Comparison of ENCODE assay signal across 20 cellular contexts in genomic region chr15:41489641-41490040, GRCh38. TPM values are rescaled to one million over a fixed set of nuclear protein-coding genes. Genes with fewer than 3 reads are reported as not detected.
"Had no signal": no experiment of that assay in that cellular context is flagged by ENCODE, and none has a peak within 500 bp of the region (broad histone marks: within the 10 kb centered on the region; RNA-seq: fewer than 3 reads in every experiment).

No MANE protein-coding gene starts in this region.

- H3K27ac Mint-ChIP-seq: activated B cell treated with CpG ODN at 0.5 μM for 24 hours had no signal

- H3K9me3 Mint-ChIP-seq: activated B cell treated with CpG ODN at 0.5 μM for 24 hours; activated naive CD4-positive, alpha-beta T cell treated with anti-CD3 and anti-CD28 coated beads, Interleukin-2, amount 50 U/mL, for 24 hours; activated naive CD8-positive, alpha-beta T cell treated with anti-CD3 and anti-CD28 coated beads, Interleukin-2, amount 50 U/mL, for 24 hours; T-cell had no signal

- DNase-seq: activated B cell treated with CpG ODN at 0.5 μM for 24 hours; activated CD4-positive, alpha-beta T cell treated with anti-CD3 and anti-CD28 coated beads for 1 hour; activated CD4-positive, alpha-beta T cell treated with anti-CD3 and anti-CD28 coated beads, Interleukin-2, amount 50 U/mL, for 1 hour; activated naive CD8-positive, alpha-beta T cell treated with anti-CD3 and anti-CD28 coated beads, Interleukin-2, amount 50 U/mL, for 24 hours; body of pancreas; central memory CD4-positive, alpha-beta T cell; Karpas-422; MM.1S; NCI-H1105; NCI-H1436; NCI-H1694 treated with DMSO at 0.1 percent for 48 hours; NCI-H510A treated with DMSO at 0.1 percent for 48 hours; Peyer's patch; T-cell; T1000 had no signal

- H3K27ac ChIP-seq: ascending aorta, body of pancreas, Peyer's patch had no signal

- H3K27me3 ChIP-seq: body of pancreas, Peyer's patch had no signal

- H3K27me3 Mint-ChIP-seq: activated naive CD4-positive, alpha-beta T cell treated with anti-CD3 and anti-CD28 coated beads, Interleukin-2, amount 50 U/mL, for 24 hours had no signal

- H3K9me3 ChIP-seq: ascending aorta, body of pancreas, Peyer's patch had no signal

- H3K36me3 Mint-ChIP-seq: activated naive CD4-positive, alpha-beta T cell treated with anti-CD3 and anti-CD28 coated beads, Interleukin-2, amount 50 U/mL, for 24 hours; T-cell had no signal

- ATAC-seq: body of pancreas had no signal

- H3K36me3 ChIP-seq: ascending aorta, Peyer's patch had no signal

- H3K4me3 ChIP-seq: ascending aorta, body of pancreas, Peyer's patch had no signal

- H3K4me3 Mint-ChIP-seq: activated B cell treated with CpG ODN at 0.5 μM for 24 hours; activated CD8-positive, alpha-beta memory T cell treated with anti-CD3 and anti-CD28 coated beads, Interleukin-2, amount 10 ng/mL, durations not matched to agents 7 days and 5 days; activated CD8-positive, alpha-beta T cell treated with anti-CD3 and anti-CD28 coated beads, Interleukin-2, amount 10 ng/mL, durations not matched to agents 7 days and 5 days; T-cell had no signal

RNA-seq across cellular contexts. Expression of gene ITPKA, which starts 4.0 kb away (rescaled TPM):
- total RNA-seq: ascending aorta had no signal

RNA-seq across cellular contexts. Expression of gene LTK, which starts 24.0 kb away (rescaled TPM):
- total RNA-seq: ascending aorta, body of pancreas, bronchial epithelial cell had no signal
